ENCODE assay signal across 8 cellular contexts in the genomic region with DNA sequence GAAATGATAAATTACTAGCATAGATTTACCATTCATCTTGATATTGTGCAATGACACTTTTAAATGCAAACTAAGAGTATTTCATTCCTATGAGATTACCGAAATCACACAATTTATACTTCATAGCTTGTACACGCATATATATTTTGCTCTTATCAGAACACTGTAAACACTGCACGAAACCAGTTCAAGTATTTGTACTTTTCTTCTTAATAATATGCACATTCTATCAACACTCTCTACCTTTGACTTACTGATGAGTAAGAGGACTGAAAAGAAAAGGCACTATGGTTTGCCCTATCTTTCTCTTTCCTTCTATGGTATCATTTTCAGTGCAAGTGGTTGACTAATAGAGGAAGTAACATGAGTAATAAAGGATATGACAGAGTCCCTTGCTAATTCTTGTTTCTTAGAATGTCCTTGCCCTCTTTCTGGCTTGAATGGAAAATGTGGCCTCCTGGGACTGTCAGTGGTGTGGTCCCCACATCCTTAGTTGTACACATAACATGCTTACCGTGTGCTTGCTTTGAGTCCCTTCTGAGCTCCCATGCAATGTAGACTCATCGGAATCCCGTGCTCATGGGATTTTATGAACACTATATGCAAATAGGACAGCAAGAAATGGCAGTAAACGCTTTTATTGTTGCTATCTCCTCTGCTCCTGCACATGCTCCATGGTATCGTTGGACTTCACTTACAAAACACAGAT.
DNase-seq lines count a peak whose midpoint lies in the region; ATAC-seq and TF ChIP-seq lines count a peak whose summit lies in the region.

No MANE protein-coding gene starts in this region.

- TF ChIP-seq CTCF in astrocyte of the cerebellum (IDR thresholded peaks at IDR 0.05; ENCODE audit: low read depth, low read length, missing control alignments) = no peak

- H3K4me1 ChIP-seq in neuronal stem cell (ENCODE audit: control insufficient read depth in 2 of 2, insufficient read depth in 1 of 2, low read depth in 1 of 2, low read length in 2 of 2) = peaks cover 0 to 1% of the 10 kb centered on the region in 2 donors

- H3K4ac ChIP-seq in neuronal stem cell (ENCODE audit: low read length) = no peak overlapping the region

- peaks cover 3% of the 10 kb centered on the region for H3K9me3 Mint-ChIP-seq in activated CD4-positive, alpha-beta T cell treated with anti-CD3 and anti-CD28 coated beads for 36 hours (ENCODE audit: low read depth)

- ATAC-seq in activated CD4-positive, alpha-beta T cell treated with anti-CD3 and anti-CD28 coated beads for 36 hours = peak; percentile 92
- peak; percentile 84 for ATAC-seq in HG02588 (IDR thresholded peaks at IDR 0.05; ENCODE audit: unreplicated experiment)

- intact Hi-C loops in activated CD4-positive, alpha-beta T cell treated with anti-CD3 and anti-CD28 coated beads for 36 hours (cut with DNase I, micrococcal nuclease) = loop anchor here (1.0 to 10.0 kb wide), 10 partner anchors 133 to 1209 kb away; a partner anchor contains a TSS

- no peaks in the 10 kb centered on the region for H3K27me3 ChIP-seq in neuronal stem cell (ENCODE audit: control insufficient read depth in 3 of 3, insufficient read depth in 3 of 3, low read depth in 1 of 3, low read length in 3 of 3)

- H3K27me3 Mint-ChIP-seq in activated CD4-positive, alpha-beta T cell treated with anti-CD3 and anti-CD28 coated beads for 36 hours = peaks cover 10% of the 10 kb centered on the region

- no peak overlapping the region for H3K27ac ChIP-seq in neuronal stem cell (replicated peaks; ENCODE audit: low read length)

- H4K91ac ChIP-seq in neuronal stem cell (ENCODE audit: low read depth, low read length, poor library complexity) = no peak overlapping the region

- H3K14ac ChIP-seq in neuronal stem cell (ENCODE audit: low read length) = no peak overlapping the region

- no peak overlapping the region for H2BK12ac ChIP-seq in neuronal stem cell (ENCODE audit: low read length)

- no peak overlapping the region for H2AK5ac ChIP-seq in neuronal stem cell (ENCODE audit: low read depth, low read length)

- peak; percentile 82 for DNase-seq in activated CD4-positive, alpha-beta T cell treated with anti-CD3 and anti-CD28 coated beads for 36 hours
- DNase-seq in activated CD4-positive, alpha-beta T cell treated with anti-CD3 and anti-CD28 coated beads for 4 hours = no peak
- DNase-seq in NAMALWA (ENCODE audit: low spot score) (peak; percentile 58), astrocyte of the cerebellum (ENCODE audit: low read depth) (peak; percentile 45), neuronal stem cell (ENCODE audit: low spot score) (no peak), NCI-H2171 (lab: John Stamatoyannopoulos, UW) (no peak), COLO668 (lab: John Stamatoyannopoulos, UW; ENCODE audit: unreplicated experiment) (no peak)

- in situ Hi-C loops in astrocyte of the cerebellum (cut with HindIII; ENCODE audit: low sequenced_read_pairs) = no loop called here

- H3K4me2 ChIP-seq in neuronal stem cell (ENCODE audit: insufficient read depth, low read length, poor library complexity, severe bottlenecking) = no peak overlapping the region

- H2BK15ac ChIP-seq in neuronal stem cell (ENCODE audit: low read length) = no peak overlapping the region

- H3K4me3 ChIP-seq in astrocyte of the cerebellum (ENCODE audit: low read depth, low read length) = no peak overlapping the region
- H3K4me3 ChIP-seq in neuronal stem cell (ENCODE audit: low read length in 2 of 2) = no peak overlapping the region

- peak overlapping the region; percentile 44 for H3K4me3 Mint-ChIP-seq in activated CD4-positive, alpha-beta T cell treated with anti-CD3 and anti-CD28 coated beads for 36 hours

- H3K36me3 ChIP-seq in neuronal stem cell (replicated peaks in 1 of 2; ENCODE audit: control insufficient read depth in 2 of 2, insufficient read depth in 2 of 2, low read length in 2 of 2) = no peaks in the 10 kb centered on the region

- no peak overlapping the region for H2BK120ac ChIP-seq in neuronal stem cell (ENCODE audit: low read depth, low read length)

- no CpG with 5 or more reads among the region's 8 CpGs for WGBS in neuronal stem cell (ENCODE audit: extremely low coverage in 2 of 2, insufficient read length in 2 of 2, insufficient replicate concordance in 1 of 2), 2 donors

- POLR2A ChIA-PET in activated CD4-positive, alpha-beta T cell treated with anti-CD3 and anti-CD28 coated beads for 36 hours (lab: Charles Lee) = interaction anchor here (0.7 kb wide), 2 partner anchors 127 to 370 kb away, joined by 3 to 4 read pairs; no protein-coding TSS in a partner anchor

- H3K79me1 ChIP-seq in neuronal stem cell (ENCODE audit: low read depth, low read length) = no peaks in the 10 kb centered on the region

- H2AFZ ChIP-seq in neuronal stem cell (ENCODE audit: low read length) = peak overlapping the region; percentile 1

- no peak overlapping the region for H4K8ac ChIP-seq in neuronal stem cell (ENCODE audit: low read depth, low read length)

- H3K18ac ChIP-seq in neuronal stem cell (ENCODE audit: low read length) = no peak overlapping the region

- peaks cover 8% of the 10 kb centered on the region for H3K36me3 Mint-ChIP-seq in activated CD4-positive, alpha-beta T cell treated with anti-CD3 and anti-CD28 coated beads for 36 hours (ENCODE audit: low read depth)

- H3K4me1 Mint-ChIP-seq in activated CD4-positive, alpha-beta T cell treated with anti-CD3 and anti-CD28 coated beads for 36 hours = peaks cover 31% of the 10 kb centered on the region

- H3K27ac Mint-ChIP-seq in activated CD4-positive, alpha-beta T cell treated with anti-CD3 and anti-CD28 coated beads for 36 hours = peak overlapping the region; percentile 86

- H2BK5ac ChIP-seq in neuronal stem cell (ENCODE audit: low read length) = no peak overlapping the region

- H3K9ac ChIP-seq in neuronal stem cell (ENCODE audit: low read depth, low read length, poor library complexity) = no peak overlapping the region

- CTCF ChIA-PET in activated CD4-positive, alpha-beta T cell treated with anti-CD3 and anti-CD28 coated beads for 36 hours (lab: Charles Lee) = interaction anchor here (0.6 to 1.7 kb wide), 3 partner anchors 8 to 133 kb away, joined by 3 to 4 read pairs (median 4); no protein-coding TSS in a partner anchor

- no peak overlapping the region for H3K23ac ChIP-seq in neuronal stem cell (ENCODE audit: low read depth, low read length, poor library complexity)

- H3K9me3 ChIP-seq in neuronal stem cell (replicated peaks in 1 of 2; ENCODE audit: control insufficient read depth in 2 of 2, insufficient read depth in 1 of 2, low read depth in 1 of 2, low read length in 2 of 2) = no peaks in the 10 kb centered on the region

Comparison
In these comparisons a context has a peak if more than half of its experiments do, and no peak if none do; other contexts are left out.
1. DNase-seq: peak in activated CD4-positive, alpha-beta T cell treated with anti-CD3 and anti-CD28 coated beads for 36 hours (single experiment), NAMALWA (single experiment) and astrocyte of the cerebellum (single experiment); none in activated CD4-positive, alpha-beta T cell treated with anti-CD3 and anti-CD28 coated beads for 4 hours (0 of 2), neuronal stem cell (single experiment), NCI-H2171 (single experiment) and COLO668 (single experiment).